ENCODE assay signal across 23 cellular contexts in the genomic region with DNA sequence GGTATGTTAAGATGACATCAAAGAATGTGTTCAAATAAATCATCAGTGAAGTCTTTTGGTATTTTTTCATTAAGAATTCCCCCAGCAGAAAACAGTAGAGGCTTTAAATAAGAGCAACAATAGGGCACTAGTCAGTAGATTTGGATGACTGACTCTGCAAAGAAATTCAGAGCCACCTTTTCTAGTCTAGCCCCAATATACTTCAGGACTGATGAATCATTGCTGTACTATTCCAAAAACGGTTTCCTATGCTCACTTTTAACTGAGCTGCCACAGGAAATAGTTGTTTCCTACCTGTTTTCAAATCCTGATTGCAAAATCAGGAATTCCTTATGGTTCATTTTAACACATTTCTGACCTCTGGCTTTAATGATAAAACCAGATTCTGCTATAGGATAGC.
A peak's percentile ranks its signal among the peaks of the same experiment; 100 is the strongest.
DNase-seq lines count a peak whose midpoint lies in the region; ATAC-seq, FAIRE-seq and TF ChIP-seq lines count a peak whose summit lies in the region.
"Had no signal": no experiment of that assay in that cellular context is flagged by ENCODE, and none has a peak within 500 bp of the region (broad histone marks: within the 10 kb centered on the region; RNA-seq: fewer than 3 reads in every experiment).

No MANE protein-coding gene starts in this region.

- no peaks in the 10 kb centered on the region for H3K9me2 ChIP-seq in PC-3 (replicated peaks; ENCODE audit: low read length)

- POLR2A ChIA-PET in PC-3 (lab: Charles Lee; ENCODE audit: unreplicated experiment) (no interaction called here), endothelial cell of umbilical vein (lab: Charles Lee) (no interaction called here)
- POLR2A ChIA-PET in activated CD4-positive, alpha-beta T cell treated with anti-CD3 and anti-CD28 coated beads, Interleukin-2, amount 10 ng/mL, durations not matched to agents 7 days and 5 days (lab: Charles Lee): no interaction called here

- H3K9ac ChIP-seq in PC-3 (ENCODE audit: low read length): no peak overlapping the region
- H3K9ac ChIP-seq in endothelial cell of umbilical vein (replicated peaks; ENCODE audit: extremely low read depth, insufficient read depth, low read length): no peak overlapping the region
- H3K9ac ChIP-seq: BLaER1 had no signal

- ATAC-seq in PC-3 (peak; percentile 49), HG03378 (IDR thresholded peaks at IDR 0.05; ENCODE audit: unreplicated experiment) (no peak), GM18868 (IDR thresholded peaks at IDR 0.05; ENCODE audit: unreplicated experiment) (no peak)
- ATAC-seq: natural killer cell treated with Interleukin-12 subunit alpha and Interleukin-12 subunit beta and Interleukin-15 and Interleukin-18, amount 100 ng/mL, for 72 hours had no signal

- intact Hi-C loops in PC-3 (cut with micrococcal nuclease): no loop called here
- intact Hi-C loops in endothelial cell of umbilical vein (cut with micrococcal nuclease): loop anchor here (5.0 kb wide), 1 partner anchor 283 kb away; no protein-coding TSS in a partner anchor

- CTCF ChIA-PET in PC-3 (lab: Charles Lee): no interaction called here
- CTCF ChIA-PET in endothelial cell of umbilical vein (lab: Charles Lee): interaction anchor here (1.0 to 1.2 kb wide), 2 partner anchors 11 to 761 kb away, joined by 3 to 4 read pairs; no protein-coding TSS in a partner anchor
- CTCF ChIA-PET in activated CD4-positive, alpha-beta T cell treated with anti-CD3 and anti-CD28 coated beads, Interleukin-2, amount 10 ng/mL, durations not matched to agents 7 days and 5 days (lab: Charles Lee): no interaction called here

- BruUV-seq in PC-3 (replicated peaks; lab: Mats Ljungman, UMichigan) (no TSS peak), endothelial cell of umbilical vein (replicated peaks; lab: Mats Ljungman, UMichigan) (no TSS peak)

- H3K4me3 ChIP-seq in PC-3 (ENCODE audit: low read length) (no peak overlapping the region), endothelial cell of umbilical vein (replicated peaks in 1 of 3; ENCODE audit: insufficient read depth in 1 of 3, low read depth in 1 of 3, low read length in 3 of 3) (no peak overlapping the region)
- H3K4me3 ChIP-seq: ascending aorta, BLaER1, smooth muscle cell had no signal

- H3K27ac ChIP-seq in PC-3 (ENCODE audit: low read length): no peak overlapping the region
- no peak overlapping the region for H3K27ac ChIP-seq in endothelial cell of umbilical vein (ENCODE audit: insufficient read depth, low read depth, low read length)
- H3K27ac ChIP-seq: BLaER1 had no signal

- no peak overlapping the region for H3K27ac Mint-ChIP-seq in activated CD4-positive, alpha-beta T cell treated with anti-CD3 and anti-CD28 coated beads, Interleukin-2, amount 10 ng/mL, durations not matched to agents 7 days and 5 days
- H3K27ac Mint-ChIP-seq: activated naive CD8-positive, alpha-beta T cell treated with anti-CD3 and anti-CD28 coated beads, Interleukin-2, amount 10 ng/mL, durations not matched to agents 7 days and 5 days; natural killer cell treated with Interleukin-12 subunit alpha and Interleukin-12 subunit beta and Interleukin-15 and Interleukin-18, amount 100 ng/mL, for 72 hours; T-helper 1 cell treated with Interleukin-12 subunit alpha and Interleukin-12 subunit beta and Interleukin-4 antibody, amounts not matched to agents 30 μg/mL and 1 μg/mL, for 36 hours had no signal

- H3K27me3 Mint-ChIP-seq in activated CD4-positive, alpha-beta T cell treated with anti-CD3 and anti-CD28 coated beads, Interleukin-2, amount 10 ng/mL, durations not matched to agents 7 days and 5 days: no peaks in the 10 kb centered on the region
- H3K27me3 Mint-ChIP-seq: activated naive CD8-positive, alpha-beta T cell treated with anti-CD3 and anti-CD28 coated beads, Interleukin-2, amount 10 ng/mL, durations not matched to agents 7 days and 5 days had no signal

- no peaks in the 10 kb centered on the region for H3F3A ChIP-seq in PC-3 (ENCODE audit: low read length, unreplicated experiment)

- H3K4me2 ChIP-seq in PC-3 (ENCODE audit: low read length): no peak overlapping the region
- peak overlapping the region; percentile 61 for H3K4me2 ChIP-seq in endothelial cell of umbilical vein (ENCODE audit: insufficient read depth, low read length)
- H3K4me2 ChIP-seq: BLaER1, smooth muscle cell had no signal

- no peaks in the 10 kb centered on the region for H3K9me1 ChIP-seq in endothelial cell of umbilical vein (replicated peaks; ENCODE audit: control insufficient read depth, extremely low read depth, insufficient read depth, low read length)

- TF ChIP-seq CTCF in PC-3 (conservative IDR thresholded peaks at IDR 0.05; ENCODE audit: low read depth, low read length): no peak
- TF ChIP-seq CTCF in endothelial cell of umbilical vein (IDR thresholded peaks at IDR 0.05; ENCODE audit: extremely low read depth in 1 of 2, insufficient read depth in 1 of 2, low read depth in 1 of 2, low read length in 2 of 2): no peak
- no peak for TF ChIP-seq CTCF in GM10266 (IDR thresholded peaks at IDR 0.05; ENCODE audit: control insufficient read depth, insufficient read depth, low read depth, missing control alignments)

- no peak overlapping the region for H3K4me3 Mint-ChIP-seq in activated CD4-positive, alpha-beta T cell treated with anti-CD3 and anti-CD28 coated beads, Interleukin-2, amount 10 ng/mL, durations not matched to agents 7 days and 5 days
- H3K4me3 Mint-ChIP-seq: activated naive CD8-positive, alpha-beta T cell treated with anti-CD3 and anti-CD28 coated beads, Interleukin-2, amount 10 ng/mL, durations not matched to agents 7 days and 5 days; natural killer cell treated with Interleukin-12 subunit alpha and Interleukin-12 subunit beta and Interleukin-15 and Interleukin-18, amount 100 ng/mL, for 72 hours; T-helper 1 cell treated with Interleukin-12 subunit alpha and Interleukin-12 subunit beta and Interleukin-4 antibody, amounts not matched to agents 30 μg/mL and 1 μg/mL, for 36 hours had no signal

- H3K36me3 ChIP-seq in PC-3 (ENCODE audit: low read depth, low read length) (no peaks in the 10 kb centered on the region), endothelial cell of umbilical vein (ENCODE audit: control insufficient read depth in 2 of 2, extremely low read depth in 1 of 2, insufficient read depth in 2 of 2, low read length in 2 of 2) (no peaks in the 10 kb centered on the region)
- H3K36me3 ChIP-seq: ascending aorta, BLaER1 had no signal

- H2AFZ ChIP-seq in PC-3 (ENCODE audit: low read length): no peak overlapping the region
- no peak overlapping the region for H2AFZ ChIP-seq in endothelial cell of umbilical vein (ENCODE audit: low read depth, low read length)

- peak; percentile 72 for DNase-seq in Caki2 (ENCODE audit: low read depth)
- peak; percentile 58 for DNase-seq in PC-3
- peak; percentile 44 for DNase-seq in endothelial cell of umbilical vein (ENCODE audit: low read depth, low spot score)
- DNase-seq in lung microvascular endothelial cell (ENCODE audit: low read depth in 2 of 2): peak; percentile 38 to 61
- DNase-seq in GM10266 (ENCODE audit: extremely low spot score): no peak
- DNase-seq in activated CD4-positive, alpha-beta T cell treated with anti-CD3 and anti-CD28 coated beads, Interleukin-2, amount 10 ng/mL, durations not matched to agents 7 days and 5 days: no peak
- DNase-seq: activated effector memory CD4-positive, alpha-beta T cell treated with anti-CD3 and anti-CD28 coated beads, Interleukin-2, amount 50 U/mL, for 16 hours; activated naive CD8-positive, alpha-beta T cell treated with anti-CD3 and anti-CD28 coated beads, Interleukin-2, amount 10 ng/mL, durations not matched to agents 7 days and 5 days; cerebellar nuclear complex; DMS79 treated with DMSO at 0.1 percent for 48 hours; HCEC 1CT; KG1; NCI-H1417 treated with DMSO at 0.1 percent for 48 hours; NCI-H748 treated with DMSO at 0.1 percent for 48 hours; RPMI8226 had no signal

- in situ Hi-C loops in Caki2 (cut with HindIII; ENCODE audit: low pct_unique_long_range_greater_than_20kb, low sequenced_read_pairs): no loop called here

- H3K4me1 Mint-ChIP-seq in activated CD4-positive, alpha-beta T cell treated with anti-CD3 and anti-CD28 coated beads, Interleukin-2, amount 10 ng/mL, durations not matched to agents 7 days and 5 days: no peaks in the 10 kb centered on the region
- H3K4me1 Mint-ChIP-seq: activated naive CD8-positive, alpha-beta T cell treated with anti-CD3 and anti-CD28 coated beads, Interleukin-2, amount 10 ng/mL, durations not matched to agents 7 days and 5 days had no signal

- H3K9me3 Mint-ChIP-seq in activated CD4-positive, alpha-beta T cell treated with anti-CD3 and anti-CD28 coated beads, Interleukin-2, amount 10 ng/mL, durations not matched to agents 7 days and 5 days: no peaks in the 10 kb centered on the region
- H3K9me3 Mint-ChIP-seq: natural killer cell treated with Interleukin-12 subunit alpha and Interleukin-12 subunit beta and Interleukin-15 and Interleukin-18, amount 100 ng/mL, for 72 hours; T-helper 1 cell treated with Interleukin-12 subunit alpha and Interleukin-12 subunit beta and Interleukin-4 antibody, amounts not matched to agents 30 μg/mL and 1 μg/mL, for 36 hours had no signal

- TF ChIP-seq POLR2A in endothelial cell of umbilical vein (IDR thresholded peaks at IDR 0.05; ENCODE audit: low read depth, low read length): no peak

- H3K36me3 Mint-ChIP-seq in activated CD4-positive, alpha-beta T cell treated with anti-CD3 and anti-CD28 coated beads, Interleukin-2, amount 10 ng/mL, durations not matched to agents 7 days and 5 days (ENCODE audit: low read depth): no peaks in the 10 kb centered on the region
- H3K36me3 Mint-ChIP-seq: natural killer cell treated with Interleukin-12 subunit alpha and Interleukin-12 subunit beta and Interleukin-15 and Interleukin-18, amount 100 ng/mL, for 72 hours had no signal

- dilution Hi-C loops in endothelial cell of umbilical vein (cut with MboI; ENCODE audit: extremely low pct_ligation_motif_present, low sequenced_read_pairs): no loop called here

- FAIRE-seq in endothelial cell of umbilical vein (lab: Jason Lieb, UNC): peak; percentile 18
- FAIRE-seq: GM18507 had no signal

- no peaks in the 10 kb centered on the region for H3K9me3 ChIP-seq in PC-3 (ENCODE audit: low read length)
- no peaks in the 10 kb centered on the region for H3K9me3 ChIP-seq in endothelial cell of umbilical vein (replicated peaks; ENCODE audit: control insufficient read depth, insufficient read depth, low read length)
- H3K9me3 ChIP-seq: ascending aorta had no signal

- H3K4me1 ChIP-seq in PC-3 (ENCODE audit: insufficient read depth, low read length) (peaks cover 7% of the 10 kb centered on the region; the same call in 1 of the 2 replicates), endothelial cell of umbilical vein (ENCODE audit: control insufficient read depth, extremely low read depth, insufficient read depth, low read length) (peaks cover 14% of the 10 kb centered on the region)
- H3K4me1 ChIP-seq: BLaER1 had no signal

- H3K27me3 ChIP-seq in PC-3 (ENCODE audit: low read length) (no peaks in the 10 kb centered on the region), endothelial cell of umbilical vein (ENCODE audit: control insufficient read depth in 2 of 2, insufficient read depth in 2 of 2, low read length in 2 of 2) (no peaks in the 10 kb centered on the region)
- H3K27me3 ChIP-seq: ascending aorta, BLaER1 had no signal

- H4K20me1 ChIP-seq in PC-3 (ENCODE audit: low read length): no peaks in the 10 kb centered on the region
- no peaks in the 10 kb centered on the region for H4K20me1 ChIP-seq in endothelial cell of umbilical vein (replicated peaks; ENCODE audit: control insufficient read depth, extremely low read depth, insufficient read depth, low read length)
- H4K20me1 ChIP-seq: BLaER1 had no signal

- H3K79me2 ChIP-seq in PC-3 (ENCODE audit: low read length) (no peaks in the 10 kb centered on the region), endothelial cell of umbilical vein (ENCODE audit: control insufficient read depth, insufficient read depth, low read length) (no peaks in the 10 kb centered on the region)

Comparison
In these comparisons a context has a peak if more than half of its experiments do, and no peak if none do; other contexts are left out.
1. DNase-seq: peak in Caki2 (single experiment), PC-3 (single experiment), endothelial cell of umbilical vein (single experiment) and lung microvascular endothelial cell (2 of 2); none in GM10266 (single experiment) and activated CD4-positive, alpha-beta T cell treated with anti-CD3 and anti-CD28 coated beads, Interleukin-2, amount 10 ng/mL, durations not matched to agents 7 days and 5 days (single experiment).